In genomic region chr1:222644649-222645005, GRCh38 we compare ENCODE assay signal across 8 cellular contexts. TPM values are rescaled to one million over a fixed set of nuclear protein-coding genes. Genes with fewer than 3 reads are reported as not detected.
A peak's percentile ranks its signal among the peaks of the same experiment; 100 is the strongest.
DNase-seq lines count a peak whose midpoint lies in the region; ATAC-seq and TF ChIP-seq lines count a peak whose summit lies in the region.

No MANE protein-coding gene starts in this region.

- peak overlapping the region; percentile 89 for H3K27ac Mint-ChIP-seq in activated T-cell treated with anti-CD3 and anti-CD28 coated beads, Interleukin-2, amount 50 U/mL, for 72 hours

- H3K4me3 ChIP-seq in cardiac muscle cell (peak overlapping the region; percentile 95), iPS DF 6.9 (ENCODE audit: low read length) (peak overlapping the region; percentile 50; the same call in 1 of the 2 replicates), spleen (peak overlapping the region; percentile 65 to 87 (median 74))

- peaks cover 41% of the 10 kb centered on the region for H3K4me1 Mint-ChIP-seq in activated T-cell treated with anti-CD3 and anti-CD28 coated beads, Interleukin-2, amount 50 U/mL, for 72 hours (ENCODE audit: low read depth)

- no peak for TF ChIP-seq POLR2A in spleen (IDR thresholded peaks at IDR 0.05)

- H3K27ac ChIP-seq in cardiac muscle cell (peak overlapping the region; percentile 95), iPS DF 6.9 (ENCODE audit: low read length) (no peak overlapping the region), spleen (peak overlapping the region; percentile 95 to 99 (median 98))

- H3K27me3 ChIP-seq in cardiac muscle cell (no peaks in the 10 kb centered on the region), iPS DF 6.9 (ENCODE audit: control insufficient read depth, insufficient read depth, low read length) (no peaks in the 10 kb centered on the region), spleen (replicated peaks in 1 of 7) (no peaks in the 10 kb centered on the region)

- peak overlapping the region; percentile 84 to 98 for H3K4me3 Mint-ChIP-seq in activated T-cell treated with anti-CD3 and anti-CD28 coated beads, Interleukin-2, amount 50 U/mL, for 72 hours

- DNase-seq in cardiac muscle cell (ENCODE audit: low read depth in 1 of 2, low spot score in 1 of 2) (peak in 1 of 2 donors; percentile 22), cardiac septum (ENCODE audit: low spot score) (no peak), iPS DF 6.9 (ENCODE audit: low read depth, low spot score) (no peak), spleen (no peak), NCI-H2107 treated with DMSO at 0.1 percent for 48 hours (lab: John Stamatoyannopoulos, UW; ENCODE audit: unreplicated experiment) (no peak), iPS-NIHi11 (ENCODE audit: low spot score) (no peak)
- DNase-seq in activated T-cell treated with anti-CD3 and anti-CD28 coated beads, Interleukin-2, amount 50 U/mL, for 72 hours = no peak

- H3K36me3 ChIP-seq in cardiac muscle cell = peaks cover 25% of the 10 kb centered on the region
- no peaks in the 10 kb centered on the region; the same call in 1 of the 2 replicates for H3K36me3 ChIP-seq in iPS DF 6.9 (ENCODE audit: control insufficient read depth, insufficient read depth, low read length)
- H3K36me3 ChIP-seq in spleen = peaks cover 0 to 57% (median 13%) of the 10 kb centered on the region in 6 donors

- no peaks in the 10 kb centered on the region for H3K9me3 Mint-ChIP-seq in activated T-cell treated with anti-CD3 and anti-CD28 coated beads, Interleukin-2, amount 50 U/mL, for 72 hours

- TF ChIP-seq CTCF in cardiac muscle cell (IDR thresholded peaks at IDR 0.05; ENCODE audit: low read depth, low read length) = no peak
- no peak for TF ChIP-seq CTCF in spleen (IDR thresholded peaks at IDR 0.05 in 8 of 11, conservative IDR thresholded peaks at IDR 0.05 in 3 of 11)

- peak in 1 of 2 donors; percentile 15 for ATAC-seq in activated T-cell treated with anti-CD3 and anti-CD28 coated beads, Interleukin-2, amount 50 U/mL, for 72 hours (replicated peaks in 1 of 2)
- ATAC-seq in GM21786 (IDR thresholded peaks at IDR 0.05; ENCODE audit: unreplicated experiment) = no peak

- WGBS in iPS DF 6.9 (ENCODE audit: insufficient coverage, insufficient read length) = no CpG with 5 or more reads among the region's 5 CpGs
- WGBS in spleen, 5 donors = 1 to 3% (median 2%) methylated on average over 5 of the region's 5 CpGs

- H3K9me3 ChIP-seq in cardiac muscle cell (ENCODE audit: low read depth) (no peaks in the 10 kb centered on the region), iPS DF 6.9 (ENCODE audit: control insufficient read depth, insufficient read depth, low read length) (no peaks in the 10 kb centered on the region), spleen (no peaks in the 10 kb centered on the region)

- H3K27me3 Mint-ChIP-seq in activated T-cell treated with anti-CD3 and anti-CD28 coated beads, Interleukin-2, amount 50 U/mL, for 72 hours (ENCODE audit: low read depth) = no peaks in the 10 kb centered on the region

- peaks cover 10% of the 10 kb centered on the region for H3K4me1 ChIP-seq in cardiac muscle cell (ENCODE audit: low read depth)
- no peaks in the 10 kb centered on the region for H3K4me1 ChIP-seq in iPS DF 6.9 (ENCODE audit: control insufficient read depth, insufficient read depth, low read length)
- H3K4me1 ChIP-seq in spleen = peaks cover 7 to 57% (median 37%) of the 10 kb centered on the region in 6 donors

- peaks cover 1 to 14% of the 10 kb centered on the region in 2 donors for H3K36me3 Mint-ChIP-seq in activated T-cell treated with anti-CD3 and anti-CD28 coated beads, Interleukin-2, amount 50 U/mL, for 72 hours (ENCODE audit: insufficient read depth in 2 of 2)

- intact Hi-C loops in cardiac septum (cut with DNase I) = loop anchor here (1.0 to 10.0 kb wide), 3 partner anchors 52 to 900 kb away; partner anchors contain the start of gene DUSP10
- intact Hi-C loops in spleen (cut with DNase I; ENCODE audit: low total_unique reads) = no loop called here

RNA-seq across cellular contexts. Expression of gene MIA3, which starts 26.7 kb away (rescaled TPM):
- total RNA-seq in cardiac muscle cell = 29.3 and 38.5 TPM in 2 replicates
- polyA plus RNA-seq in cardiac muscle cell = 32.9 and 53.8 TPM in 2 replicates
- 42.3 TPM for total RNA-seq in cardiac septum
- total RNA-seq in activated T-cell treated with anti-CD3 and anti-CD28 coated beads, Interleukin-2, amount 50 U/mL, for 72 hours = 10 to 100 TPM; 52.2 to 61.5 TPM
- total RNA-seq in spleen = 10 to 100 TPM; 41.6 to 68.8 (median 56.5) TPM
- 10 to 100 TPM; 25.4 to 31.8 (median 26.0) TPM for polyA plus RNA-seq in spleen

RNA-seq across cellular contexts. Expression of gene TAF1A, which starts 54.9 kb away (rescaled TPM):
- total RNA-seq in cardiac muscle cell (5.0 and 5.7 TPM in 2 replicates), cardiac septum (3.9 TPM), spleen (10 to 100 TPM in 6 of 7 donors, 1 to 10 TPM in 1; 7.9 to 14.9 (median 11.8) TPM)
- polyA plus RNA-seq in cardiac muscle cell (3.9 and 5.5 TPM in 2 replicates), spleen (1 to 10 TPM; 4.0 to 5.2 (median 4.9) TPM)
- total RNA-seq in activated T-cell treated with anti-CD3 and anti-CD28 coated beads, Interleukin-2, amount 50 U/mL, for 72 hours = 10 to 100 TPM; 12.0 to 15.1 TPM
